ENCODE assay signal across 5 cellular contexts in genomic region chr12:62010331-62010906, GRCh38.
A peak's percentile ranks its signal among the peaks of the same experiment; 100 is the strongest.
DNase-seq lines count a peak whose midpoint lies in the region; ATAC-seq, FAIRE-seq and TF ChIP-seq lines count a peak whose summit lies in the region.
"Not testable (repeated sequence)": the region's sequence is repeated elsewhere in the genome, so short reads cannot be mapped to it uniquely, and the experiment has no call there.

No MANE protein-coding gene starts in this region.

- H3K9me3 Mint-ChIP-seq in chondrocyte (ENCODE audit: low read depth): not testable (repeated sequence)

- not testable (repeated sequence) for TF ChIP-seq CTCF in RWPE2 (IDR thresholded peaks at IDR 0.05; ENCODE audit: poor library complexity, severe bottlenecking); chondrocyte (IDR thresholded peaks at IDR 0.05); kidney (IDR thresholded peaks at IDR 0.05; ENCODE audit: borderline replicate concordance, extremely low read depth, insufficient read depth)

- H3K27me3 ChIP-seq in RWPE2 (ENCODE audit: insufficient read depth, poor library complexity, severe bottlenecking); SJSA1 (replicated peaks): not testable (repeated sequence)

- peaks cover 14% of the 10 kb centered on the region for H3K27me3 Mint-ChIP-seq in chondrocyte (ENCODE audit: low read depth)

- not testable (repeated sequence) for H3K27ac Mint-ChIP-seq in chondrocyte (ENCODE audit: unreplicated experiment)

- not testable (repeated sequence) for H3K4me3 Mint-ChIP-seq in chondrocyte (ENCODE audit: unreplicated experiment)

- FAIRE-seq in kidney (lab: Jason Lieb, UNC): not testable (repeated sequence)

- intact Hi-C loops in kidney (cut with DNase I): not testable (repeated sequence)

- DNase-seq in RWPE2 (ENCODE audit: low spot score) (peak; percentile 31), SJSA1 (ENCODE audit: low read depth in 1 of 2, low spot score in 2 of 2) (peak; percentile 20 to 85), chondrocyte (ENCODE audit: low spot score) (peak; percentile 68), kidney (peak; percentile 60)
- peak; percentile 9 for DNase-seq in activated naive CD4-positive, alpha-beta T cell treated with anti-CD3 and anti-CD28 coated beads, Interleukin-2, amount 50 U/mL, for 16 hours

- not testable (repeated sequence) for ATAC-seq in RWPE2 (ENCODE audit: low read depth)

- H3K4me1 ChIP-seq in RWPE2 (ENCODE audit: insufficient read depth, poor library complexity, severe bottlenecking); SJSA1 (replicated peaks); kidney (ENCODE audit: control insufficient read depth in 1 of 2, insufficient read depth in 1 of 2, low read depth in 1 of 2, low read length in 2 of 2): not testable (repeated sequence)

- not testable (repeated sequence) for H3K4me1 Mint-ChIP-seq in chondrocyte (ENCODE audit: low read depth)

- H3K4me3 ChIP-seq in RWPE2 (ENCODE audit: severe bottlenecking); SJSA1; kidney (ENCODE audit: low read length in 2 of 2): not testable (repeated sequence)

- not testable (repeated sequence) for H3K9me3 ChIP-seq in RWPE2 (ENCODE audit: severe bottlenecking); SJSA1 (replicated peaks); kidney (ENCODE audit: control insufficient read depth in 1 of 2, low read length in 2 of 2)

- H3K36me3 ChIP-seq in RWPE2 (ENCODE audit: low read depth); SJSA1; kidney (ENCODE audit: control insufficient read depth in 1 of 2, insufficient read depth in 2 of 2, low read length in 2 of 2): not testable (repeated sequence)

- H3K27ac ChIP-seq in RWPE2 (ENCODE audit: poor library complexity, severe bottlenecking); SJSA1; kidney (ENCODE audit: low read depth in 2 of 2, low read length in 2 of 2): not testable (repeated sequence)

- H3K9ac ChIP-seq in kidney (ENCODE audit: low read length in 2 of 2): not testable (repeated sequence)

- H3K36me3 Mint-ChIP-seq in chondrocyte (ENCODE audit: low read depth): not testable (repeated sequence)

Comparison
In these comparisons a context has a peak if more than half of its experiments do, and no peak if none do; other contexts are left out.
1. DNase-seq: peak in every context shown above with its lines; median percentile 68 in chondrocyte; 60 in kidney; 52 in SJSA1; 31 in RWPE2; 9 in activated naive CD4-positive, alpha-beta T cell treated with anti-CD3 and anti-CD28 coated beads, Interleukin-2, amount 50 U/mL, for 16 hours.